In genomic region chr7:8277394-8277982, GRCh38 we compare ENCODE assay signal across 9 cellular contexts. TPM values are rescaled to one million over a fixed set of nuclear protein-coding genes. Genes with fewer than 3 reads are reported as not detected.
DNase-seq lines count a peak whose midpoint lies in the region; ATAC-seq and TF ChIP-seq lines count a peak whose summit lies in the region.
"Had no signal": no experiment of that assay in that cellular context is flagged by ENCODE, and none has a peak within 500 bp of the region (broad histone marks: within the 10 kb centered on the region; RNA-seq: fewer than 3 reads in every experiment).

No MANE protein-coding gene starts in this region.

- no peak for DNase-seq in DND-41
- peak; percentile 49 for DNase-seq in HuH-7 (ENCODE audit: low spot score)
- peak; percentile 14 for DNase-seq in RWPE1 (ENCODE audit: low spot score)
- peak; percentile 16 for DNase-seq in left kidney (ENCODE audit: low read depth, low spot score)
- no peak for DNase-seq in adrenal gland
- no peak for DNase-seq in NCI-H128 (lab: John Stamatoyannopoulos, UW; ENCODE audit: unreplicated experiment)
- no peak for DNase-seq in activated T-cell treated with anti-CD3 and anti-CD28 coated beads, Interleukin-2, amount 50 U/mL, for 24 hours
- no peak for DNase-seq in immature natural killer cell
- DNase-seq: activated CD8-positive, alpha-beta T cell treated with anti-CD3 and anti-CD28 coated beads for 36 hours had no signal

- H3K4me2 ChIP-seq in DND-41 (ENCODE audit: insufficient read depth, low read length), result no peak overlapping the region

- H3K4me1 ChIP-seq in DND-41 (ENCODE audit: insufficient read depth, low read length), result no peaks in the 10 kb centered on the region
- no peaks in the 10 kb centered on the region for H3K4me1 ChIP-seq in adrenal gland (replicated peaks in 1 of 2)

- no peak overlapping the region for H2AFZ ChIP-seq in DND-41 (ENCODE audit: low read depth, low read length)

- H4K20me1 ChIP-seq in DND-41 (ENCODE audit: insufficient read depth, low read length), result no peaks in the 10 kb centered on the region

- no peaks in the 10 kb centered on the region for H3K9me3 ChIP-seq in DND-41 (ENCODE audit: insufficient read depth, low read length, severe bottlenecking)
- H3K9me3 ChIP-seq in adrenal gland (replicated peaks in 1 of 3), result no peaks in the 10 kb centered on the region

- no peaks in the 10 kb centered on the region for H3K36me3 Mint-ChIP-seq in activated T-cell treated with anti-CD3 and anti-CD28 coated beads, Interleukin-2, amount 50 U/mL, for 24 hours (ENCODE audit: low read depth)
- no peaks in the 10 kb centered on the region for H3K36me3 Mint-ChIP-seq in immature natural killer cell

- H3K4me1 Mint-ChIP-seq in activated T-cell treated with anti-CD3 and anti-CD28 coated beads, Interleukin-2, amount 50 U/mL, for 24 hours (ENCODE audit: low read depth), result peaks cover 3% of the 10 kb centered on the region
- no peaks in the 10 kb centered on the region for H3K4me1 Mint-ChIP-seq in immature natural killer cell

- TF ChIP-seq CTCF in DND-41 (IDR thresholded peaks at IDR 0.05; ENCODE audit: borderline replicate concordance, extremely low read depth, low read length, poor library complexity, severe bottlenecking), result peak; percentile 45
- TF ChIP-seq CTCF in RWPE1 (conservative IDR thresholded peaks at IDR 0.05; ENCODE audit: low read depth), result no peak
- peak in 2 of 6 experiments; percentile 7 to 13 for TF ChIP-seq CTCF in adrenal gland (IDR thresholded peaks at IDR 0.05)

- POLR2A ChIA-PET in RWPE1 (lab: Yijun Ruan, JAX; ENCODE audit: low non-redundant PET), result no interaction called here

- no peaks in the 10 kb centered on the region for H3K9me3 Mint-ChIP-seq in activated T-cell treated with anti-CD3 and anti-CD28 coated beads, Interleukin-2, amount 50 U/mL, for 24 hours
- H3K9me3 Mint-ChIP-seq in immature natural killer cell, result no peaks in the 10 kb centered on the region
- H3K9me3 Mint-ChIP-seq: activated CD8-positive, alpha-beta T cell treated with anti-CD3 and anti-CD28 coated beads for 36 hours had no signal

- H3K27ac Mint-ChIP-seq in activated T-cell treated with anti-CD3 and anti-CD28 coated beads, Interleukin-2, amount 50 U/mL, for 24 hours, result no peak overlapping the region
- no peak overlapping the region for H3K27ac Mint-ChIP-seq in immature natural killer cell
- H3K27ac Mint-ChIP-seq: activated CD8-positive, alpha-beta T cell treated with anti-CD3 and anti-CD28 coated beads for 36 hours had no signal

- H3K36me3 ChIP-seq in DND-41 (ENCODE audit: insufficient read depth, low read length), result no peaks in the 10 kb centered on the region
- no peaks in the 10 kb centered on the region for H3K36me3 ChIP-seq in adrenal gland (replicated peaks in 1 of 2)

- no peak overlapping the region for H3K4me3 Mint-ChIP-seq in activated T-cell treated with anti-CD3 and anti-CD28 coated beads, Interleukin-2, amount 50 U/mL, for 24 hours
- H3K4me3 Mint-ChIP-seq in immature natural killer cell, result no peak overlapping the region
- H3K4me3 Mint-ChIP-seq: activated CD8-positive, alpha-beta T cell treated with anti-CD3 and anti-CD28 coated beads for 36 hours had no signal

- peaks cover 2% of the 10 kb centered on the region for H3K27me3 Mint-ChIP-seq in activated T-cell treated with anti-CD3 and anti-CD28 coated beads, Interleukin-2, amount 50 U/mL, for 24 hours
- H3K27me3 Mint-ChIP-seq in immature natural killer cell (ENCODE audit: low read depth in 3 of 3), result peaks cover 2 to 9% (median 5%) of the 10 kb centered on the region in 3 donors

- TF ChIP-seq POLR2A in adrenal gland (IDR thresholded peaks at IDR 0.05), result no peak

- H3K27me3 ChIP-seq in DND-41 (ENCODE audit: insufficient read depth, low read length, poor library complexity), result peaks cover 9% of the 10 kb centered on the region
- H3K27me3 ChIP-seq in adrenal gland, result no peaks in the 10 kb centered on the region

- intact Hi-C loops in adrenal gland (cut with DNase I), result no loop called here

- CTCF ChIA-PET in RWPE1 (lab: Yijun Ruan, JAX), result interaction anchor here (0.6 to 1.1 kb wide), 3 partner anchors 18 to 243 kb away, joined by 3 to 4 read pairs (median 3); no protein-coding TSS in a partner anchor

- no peak for ATAC-seq in DND-41 (ENCODE audit: insufficient read depth, low read depth)
- ATAC-seq: activated CD8-positive, alpha-beta T cell treated with anti-CD3 and anti-CD28 coated beads for 36 hours had no signal

- no peak overlapping the region for H3K27ac ChIP-seq in DND-41 (ENCODE audit: low read length)
- no peak overlapping the region for H3K27ac ChIP-seq in RWPE1
- no peak overlapping the region for H3K27ac ChIP-seq in adrenal gland

- H3K79me2 ChIP-seq in DND-41 (ENCODE audit: insufficient read depth, low read length), result no peaks in the 10 kb centered on the region

- WGBS in adrenal gland, 4 donors, result 69 to 84% (median 79%) methylated on average over 3 of the region's 3 CpGs

- H3K9ac ChIP-seq in DND-41 (ENCODE audit: low read depth, low read length), result no peak overlapping the region

- H3K4me3 ChIP-seq in DND-41 (ENCODE audit: low read depth in 1 of 2, low read length in 2 of 2), result no peak overlapping the region
- no peak overlapping the region for H3K4me3 ChIP-seq in adrenal gland

RNA-seq across cellular contexts. Expression of gene ICA1, which starts 15.5 kb away (rescaled TPM):
- total RNA-seq in adrenal gland, result 10 to 100 TPM in 1 of 8 donors, 1 to 10 TPM in 6, not detected in 1; 5.0 to 14.2 (median 5.6) TPM
- 10 to 100 TPM in 2 of 3 donors, 1 to 10 TPM in 1; 9.5 to 16.1 (median 13.1) TPM for polyA plus RNA-seq in adrenal gland
- 1 to 10 TPM; 3.8 to 6.9 (median 5.0) TPM for polyA plus RNA-seq in immature natural killer cell

Comparison
In these comparisons a context has a peak if more than half of its experiments do, and no peak if none do; other contexts are left out.
1. DNase-seq: peak in HuH-7 (single experiment), RWPE1 (single experiment) and left kidney (single experiment); none in DND-41 (single experiment), adrenal gland (0 of 7), NCI-H128 (single experiment), activated T-cell treated with anti-CD3 and anti-CD28 coated beads, Interleukin-2, amount 50 U/mL, for 24 hours (single experiment) and immature natural killer cell (0 of 3).